8 cellular contexts compared by ENCODE assay signal in the genomic region with DNA sequence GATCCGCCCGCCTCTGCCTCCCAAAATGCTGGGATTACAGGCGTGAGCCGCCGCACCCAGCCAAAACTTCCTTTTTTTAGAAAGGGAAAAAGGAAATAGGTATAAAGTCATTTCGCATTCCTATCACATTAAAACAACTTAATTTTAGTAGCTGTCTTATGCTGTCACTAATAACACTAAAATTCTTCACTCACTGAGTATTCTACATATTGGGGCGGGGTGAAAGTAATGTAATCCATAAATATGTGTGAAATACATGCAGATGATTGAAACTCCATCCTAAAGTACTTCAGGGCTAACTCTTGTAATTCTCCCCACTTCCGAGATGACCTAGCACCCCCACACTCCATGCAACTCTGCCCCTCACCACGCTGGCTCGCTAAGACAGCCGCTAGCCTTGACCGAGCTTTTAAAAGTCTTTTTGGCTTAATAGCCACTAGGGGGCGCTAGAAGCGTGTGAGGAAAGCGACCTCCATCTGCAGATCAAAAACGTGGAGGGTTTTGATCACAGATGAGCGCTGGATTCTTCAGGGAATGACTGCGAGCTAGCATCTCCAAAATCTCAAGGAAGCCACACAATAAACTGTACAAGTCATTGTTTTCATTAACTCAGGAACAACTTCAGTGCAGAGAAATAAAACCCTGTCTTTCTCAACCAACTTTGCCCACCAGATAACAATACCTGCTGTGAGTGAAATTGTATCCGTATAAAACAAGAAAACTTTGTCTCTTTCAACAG.
DNase-seq lines count a peak whose midpoint lies in the region; ATAC-seq and TF ChIP-seq lines count a peak whose summit lies in the region.

No MANE protein-coding gene starts in this region.

- no peaks in the 10 kb centered on the region for H3K36me3 Mint-ChIP-seq in T-helper 17 cell (ENCODE audit: low read depth)

- no peak overlapping the region for H3K27ac Mint-ChIP-seq in T-helper 17 cell

- peak; percentile 69 for TF ChIP-seq CTCF in astrocyte of the spinal cord (IDR thresholded peaks at IDR 0.05; ENCODE audit: low read depth, low read length)

- peaks cover 3% of the 10 kb centered on the region for H3K4me1 Mint-ChIP-seq in T-helper 17 cell

- peaks cover 10% of the 10 kb centered on the region for H3K27me3 Mint-ChIP-seq in T-helper 17 cell

- in situ Hi-C loops in astrocyte of the spinal cord (cut with HindIII; ENCODE audit: low sequenced_read_pairs): no loop called here

- no peaks in the 10 kb centered on the region for H3K9me3 ChIP-seq in T-helper 17 cell (ENCODE audit: control insufficient read depth, low read length, poor library complexity, severe bottlenecking)

- DNase-seq in NK-92 treated with Interleukin-12 subunit alpha and Interleukin-12 subunit beta, amount 100 ng/mL, for 24 hours (lab: John Stamatoyannopoulos, UW): peak; percentile 33
- no peak for DNase-seq in NK-92 (lab: John Stamatoyannopoulos, UW; ENCODE audit: unreplicated experiment)
- DNase-seq in NCI-H1694 (lab: John Stamatoyannopoulos, UW): peak; percentile 50
- peak in 1 of 3 donors; percentile 25 for DNase-seq in T-helper 17 cell
- DNase-seq in astrocyte of the spinal cord (ENCODE audit: low read depth, low spot score): peak; percentile 73
- peak; percentile 33 for DNase-seq in iPS DF 4.7 (ENCODE audit: extremely low read depth, low spot score)
- DNase-seq in smooth muscle cell of the brain vasculature (ENCODE audit: low read depth, low spot score): peak; percentile 51

- H3K4me3 ChIP-seq in astrocyte of the spinal cord (ENCODE audit: low read depth, low read length): no peak overlapping the region

- ATAC-seq in HG02852 (IDR thresholded peaks at IDR 0.05; ENCODE audit: unreplicated experiment): peak; percentile 85
- ATAC-seq in T-helper 17 cell: peak; percentile 67

- no peak overlapping the region for H3K4me3 Mint-ChIP-seq in T-helper 17 cell
